14 cellular contexts compared by ENCODE assay signal in the genomic region with DNA sequence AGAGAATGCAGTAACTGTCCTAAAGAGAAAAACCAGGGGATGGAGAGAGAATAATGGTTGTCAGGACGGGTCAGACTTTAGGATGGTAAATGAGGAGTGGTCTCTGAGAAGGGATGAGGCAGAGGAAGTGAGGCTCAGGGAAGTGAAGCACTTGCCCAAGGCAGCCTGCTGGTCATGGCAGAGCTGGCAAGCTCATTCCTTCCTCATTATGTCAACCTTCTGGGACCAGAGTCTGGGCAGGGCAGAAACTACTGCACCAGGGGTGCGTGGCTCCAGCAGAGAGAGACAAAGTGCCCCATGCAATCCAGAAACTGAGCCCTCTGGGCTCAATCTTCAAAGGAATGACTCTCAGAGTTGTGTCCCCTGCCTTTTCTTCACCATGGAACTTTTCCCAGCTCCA. TPM values are rescaled to one million over a fixed set of nuclear protein-coding genes. Genes with fewer than 3 reads are reported as not detected.
"Had no signal": no experiment of that assay in that cellular context is flagged by ENCODE, and none has a peak within 500 bp of the region (broad histone marks: within the 10 kb centered on the region; RNA-seq: fewer than 3 reads in every experiment).

No MANE protein-coding gene starts in this region.

RNA-seq across cellular contexts. Expression of a gene that starts 27.5 kb away (rescaled TPM):
- total RNA-seq: stomach, subcutaneous adipose tissue, temporal lobe, testis, thoracic aorta, thyroid gland, tibial nerve, transverse colon, upper lobe of left lung, ureter, urinary bladder, uterus, vagina had no signal
- polyA plus RNA-seq: stomach, thymus, urinary bladder had no signal

RNA-seq across cellular contexts. Expression of a gene that starts 53.6 kb away (rescaled TPM):
- total RNA-seq: thoracic aorta, thyroid gland, tibial nerve, ureter, uterus had no signal
- polyA plus RNA-seq: thymus, urinary bladder had no signal
